8 cellular contexts compared by ENCODE assay signal in the genomic region with DNA sequence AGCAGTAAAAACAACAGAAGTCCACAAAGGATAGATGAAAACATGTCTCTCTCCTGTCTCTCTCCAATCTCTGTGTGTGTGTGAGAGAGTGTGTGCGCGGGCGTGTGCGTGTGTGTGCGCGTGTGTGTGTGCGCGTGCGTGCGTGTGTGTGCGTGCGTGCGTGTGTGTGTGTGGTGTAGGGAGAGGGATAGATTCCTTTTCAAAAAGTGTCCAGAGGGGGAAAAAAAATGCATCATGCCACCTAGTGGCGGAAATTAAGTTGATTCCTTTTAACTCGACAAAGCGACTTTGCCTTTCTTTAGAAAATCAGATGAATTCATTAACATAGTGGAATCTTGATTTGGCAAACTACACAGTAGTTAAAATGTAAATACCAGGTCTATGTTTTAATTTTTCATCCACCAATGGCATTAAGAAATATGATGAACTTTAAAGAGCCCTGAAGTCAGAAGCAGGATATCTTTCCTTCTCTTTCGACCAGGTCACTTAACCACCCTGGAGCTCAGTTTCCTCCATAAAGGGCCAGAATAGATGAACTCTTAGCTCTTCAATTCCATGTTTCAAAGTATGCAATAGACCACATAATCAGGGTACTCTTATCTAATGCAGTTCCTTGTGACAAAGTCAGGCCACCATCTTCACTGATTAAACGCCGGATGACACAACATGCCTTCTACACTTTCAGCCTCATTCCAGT.
DNase-seq lines count a peak whose midpoint lies in the region; ATAC-seq, FAIRE-seq and TF ChIP-seq lines count a peak whose summit lies in the region.

No MANE protein-coding gene starts in this region.

- no peaks in the 10 kb centered on the region for H3K9me2 ChIP-seq in Loucy (replicated peaks; ENCODE audit: low read depth, low read length)

- peak overlapping the region; percentile 78 for H2AFZ ChIP-seq in Loucy (ENCODE audit: low read length)
- H2AFZ ChIP-seq in endothelial cell of umbilical vein (ENCODE audit: low read depth, low read length), result peak overlapping the region; percentile 72

- DNase-seq in AG09319 (ENCODE audit: extremely low read depth, low read depth) (peak; percentile 28), GM12891 (ENCODE audit: insufficient read length, low spot score) (no peak), SK-N-MC (ENCODE audit: low read depth, low spot score) (no peak), endothelial cell of umbilical vein (ENCODE audit: low read depth, low spot score) (peak; percentile 65), mesothelial cell of epicardium (ENCODE audit: low spot score in 2 of 2, unreplicated experiment in 2 of 2) (peak in 1 of 2 experiments; percentile 45), ureter (ENCODE audit: low spot score) (peak; percentile 48)

- H3K27me3 Mint-ChIP-seq in mesothelial cell of epicardium (ENCODE audit: low read depth), result peaks cover 30% of the 10 kb centered on the region

- FAIRE-seq in GM12891 (lab: Jason Lieb, UNC), result peak; percentile 85
- peak; percentile 85 for FAIRE-seq in endothelial cell of umbilical vein (lab: Jason Lieb, UNC)

- dilution Hi-C loops in endothelial cell of umbilical vein (cut with MboI; ENCODE audit: extremely low pct_ligation_motif_present, low sequenced_read_pairs), result no loop called here

- no peaks in the 10 kb centered on the region for H3K79me2 ChIP-seq in Loucy (ENCODE audit: insufficient read depth, low read length)
- H3K79me2 ChIP-seq in endothelial cell of umbilical vein (ENCODE audit: control insufficient read depth, insufficient read depth, low read length), result no peaks in the 10 kb centered on the region

- H3K4me3 ChIP-seq in Loucy (ENCODE audit: low read length, poor library complexity, severe bottlenecking), result peak overlapping the region; percentile 71
- peak overlapping the region; percentile 77 for H3K4me3 ChIP-seq in SK-N-MC
- peak overlapping the region in 1 of 3 experiments; percentile 39 for H3K4me3 ChIP-seq in endothelial cell of umbilical vein (replicated peaks in 1 of 3; ENCODE audit: insufficient read depth in 1 of 3, low read depth in 1 of 3, low read length in 3 of 3)

- H3K9me3 Mint-ChIP-seq in mesothelial cell of epicardium, result no peaks in the 10 kb centered on the region

- H3K9me3 ChIP-seq in Loucy (ENCODE audit: insufficient read depth, low read depth, low read length), result no peaks in the 10 kb centered on the region
- no peaks in the 10 kb centered on the region for H3K9me3 ChIP-seq in SK-N-MC (ENCODE audit: low read depth, low read length)
- H3K9me3 ChIP-seq in endothelial cell of umbilical vein (replicated peaks; ENCODE audit: control insufficient read depth, insufficient read depth, low read length), result no peaks in the 10 kb centered on the region

- no peaks in the 10 kb centered on the region for H3K36me3 Mint-ChIP-seq in mesothelial cell of epicardium

- peak overlapping the region; percentile 66 for H3K4me3 Mint-ChIP-seq in mesothelial cell of epicardium

- H3K27me3 ChIP-seq in Loucy (ENCODE audit: insufficient read depth, low read length, poor library complexity, severe bottlenecking) (peaks cover 11% of the 10 kb centered on the region), endothelial cell of umbilical vein (ENCODE audit: control insufficient read depth in 2 of 2, insufficient read depth in 2 of 2, low read length in 2 of 2) (peaks cover 7 to 26% of the 10 kb centered on the region in 2 experiments)

- TF ChIP-seq CTCF in AG09319 (IDR thresholded peaks at IDR 0.05; ENCODE audit: low read depth, low read length) (peak; percentile 58), Loucy (conservative IDR thresholded peaks at IDR 0.05; ENCODE audit: low read length) (peak; percentile 67), endothelial cell of umbilical vein (IDR thresholded peaks at IDR 0.05; ENCODE audit: extremely low read depth in 1 of 2, insufficient read depth in 1 of 2, low read depth in 1 of 2, low read length in 2 of 2) (peak; percentile 45 to 50), mesothelial cell of epicardium (IDR thresholded peaks at IDR 0.05; ENCODE audit: unreplicated experiment) (peak; percentile 67)

- peak overlapping the region; percentile 47 for H3K9ac ChIP-seq in Loucy (ENCODE audit: low read depth, low read length, poor library complexity, severe bottlenecking)
- H3K9ac ChIP-seq in SK-N-MC (ENCODE audit: insufficient read length), result peak overlapping the region; percentile 68
- no peak overlapping the region for H3K9ac ChIP-seq in endothelial cell of umbilical vein (replicated peaks; ENCODE audit: extremely low read depth, insufficient read depth, low read length)

- H3K27ac Mint-ChIP-seq in mesothelial cell of epicardium, result peak overlapping the region; percentile 55

- no peaks in the 10 kb centered on the region for H3K9me1 ChIP-seq in endothelial cell of umbilical vein (replicated peaks; ENCODE audit: control insufficient read depth, extremely low read depth, insufficient read depth, low read length)

- intact Hi-C loops in endothelial cell of umbilical vein (cut with micrococcal nuclease), result loop anchor here (1.0 to 10.0 kb wide), 4 partner anchors 194 to 802 kb away; no protein-coding TSS in a partner anchor

- H3F3A ChIP-seq in Loucy (ENCODE audit: low read depth), result no peaks in the 10 kb centered on the region

- H3K4me2 ChIP-seq in Loucy (ENCODE audit: low read depth, low read length, poor library complexity, severe bottlenecking), result peak overlapping the region; percentile 69
- H3K4me2 ChIP-seq in endothelial cell of umbilical vein (ENCODE audit: insufficient read depth, low read length), result peak overlapping the region; percentile 72

- ATAC-seq in HG02970 (IDR thresholded peaks at IDR 0.05; ENCODE audit: low FRiP score, unreplicated experiment), result no peak

- TF ChIP-seq POLR2A in GM12891 (IDR thresholded peaks at IDR 0.05; ENCODE audit: low read depth, low read length), result no peak
- TF ChIP-seq POLR2A in endothelial cell of umbilical vein (IDR thresholded peaks at IDR 0.05; ENCODE audit: low read depth, low read length), result no peak

- H3K36me3 ChIP-seq in Loucy (ENCODE audit: insufficient read depth, low read length) (no peaks in the 10 kb centered on the region), SK-N-MC (ENCODE audit: insufficient read depth, low read length) (no peaks in the 10 kb centered on the region), endothelial cell of umbilical vein (ENCODE audit: control insufficient read depth in 2 of 2, extremely low read depth in 1 of 2, insufficient read depth in 2 of 2, low read length in 2 of 2) (no peaks in the 10 kb centered on the region)

- H3K4me1 Mint-ChIP-seq in mesothelial cell of epicardium, result peaks cover 46% of the 10 kb centered on the region

- H3K27ac ChIP-seq in SK-N-MC (no peak overlapping the region), endothelial cell of umbilical vein (ENCODE audit: insufficient read depth, low read depth, low read length) (no peak overlapping the region)

- H4K20me1 ChIP-seq in Loucy (ENCODE audit: insufficient read depth, low read length, poor library complexity, severe bottlenecking) (no peaks in the 10 kb centered on the region), endothelial cell of umbilical vein (replicated peaks; ENCODE audit: control insufficient read depth, extremely low read depth, insufficient read depth, low read length) (no peaks in the 10 kb centered on the region)

- no TSS peak for BruUV-seq in endothelial cell of umbilical vein (replicated peaks; lab: Mats Ljungman, UMichigan)

- H3K4me1 ChIP-seq in Loucy (ENCODE audit: insufficient read depth, low read length, poor library complexity, severe bottlenecking) (peaks cover 8% of the 10 kb centered on the region), endothelial cell of umbilical vein (ENCODE audit: control insufficient read depth, extremely low read depth, insufficient read depth, low read length) (no peaks in the 10 kb centered on the region)

- POLR2A ChIA-PET in endothelial cell of umbilical vein (lab: Charles Lee), result no interaction called here

- CTCF ChIA-PET in endothelial cell of umbilical vein (lab: Charles Lee), result interaction anchor here (0.7 to 2.0 kb wide), 8 partner anchors 10 to 1107 kb away, joined by 3 to 23 read pairs (median 6); no protein-coding TSS in a partner anchor

TF ChIP-seq in GM12891, 5 proteins besides CTCF, POLR2A, EP300 and RAD21:
- TF ChIP-seq SPI1 (IDR thresholded peaks at IDR 0.05; ENCODE audit: low read depth, low read length), result no peak
- no peak for TF ChIP-seq POU2F2 (IDR thresholded peaks at IDR 0.05; ENCODE audit: low read depth, low read length)
- TF ChIP-seq POLR2AphosphoS5 (IDR thresholded peaks at IDR 0.05; ENCODE audit: low read depth, low read length), result no peak
- TF ChIP-seq PAX5 (IDR thresholded peaks at IDR 0.05; ENCODE audit: insufficient read depth, low read length, severe bottlenecking), result no peak
- no peak for TF ChIP-seq TAF1 (IDR thresholded peaks at IDR 0.05; ENCODE audit: low read depth, low read length)

TF ChIP-seq in endothelial cell of umbilical vein, 7 proteins besides CTCF, POLR2A, EP300 and RAD21:
- no peak for TF ChIP-seq GATA2 (IDR thresholded peaks at IDR 0.05; ENCODE audit: insufficient read depth, insufficient read length, low read depth, low read length)
- no peak for TF ChIP-seq MYC (IDR thresholded peaks at IDR 0.05; ENCODE audit: low read depth, low read length)
- TF ChIP-seq EZH2 (IDR thresholded peaks at IDR 0.05; ENCODE audit: borderline replicate concordance, low read depth, low read length, severe bottlenecking), result no peak
- TF ChIP-seq POLR2AphosphoS5 (IDR thresholded peaks at IDR 0.05; ENCODE audit: insufficient read depth, low read depth, low read length), result no peak
- TF ChIP-seq MAX (IDR thresholded peaks at IDR 0.05; ENCODE audit: insufficient read depth, insufficient read length), result no peak
- no peak for TF ChIP-seq FOS (IDR thresholded peaks at IDR 0.05; ENCODE audit: borderline replicate concordance, insufficient read depth, low read length)
- no peak for TF ChIP-seq JUN (IDR thresholded peaks at IDR 0.05; ENCODE audit: borderline replicate concordance, insufficient read depth, insufficient read length, low read depth)
TF ChIP-seq in endothelial cell of umbilical vein: peak in this region for 0.

Comparison
In these comparisons a context has a peak if more than half of its experiments do, and no peak if none do; other contexts are left out.
1. DNase-seq: peak in AG09319 (single experiment), endothelial cell of umbilical vein (single experiment) and ureter (single experiment); none in GM12891 (single experiment) and SK-N-MC (single experiment).
2. Peak in every context shown above with its lines, with median percentiles within 50 percentile points of each other: CTCF ChIP-seq.